In the genomic region with DNA sequence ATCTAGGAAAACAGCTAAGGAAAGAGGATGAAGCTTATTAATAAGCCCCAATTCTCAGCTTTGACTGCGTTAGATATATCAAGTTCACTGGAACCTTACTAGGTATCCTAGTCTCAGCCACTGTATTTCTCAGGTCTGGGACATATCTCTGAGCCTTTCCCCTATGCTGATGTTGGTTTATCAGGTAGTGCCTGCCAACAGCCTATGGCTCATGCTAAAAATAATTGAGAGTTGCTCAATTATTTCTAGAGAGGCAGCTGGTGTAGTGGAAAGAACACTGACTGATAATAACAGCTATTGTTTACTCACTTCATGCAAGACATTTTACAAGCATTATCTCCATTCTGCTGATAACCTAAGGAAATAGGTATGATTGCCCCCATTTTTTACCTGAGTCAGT, we compare ENCODE assay signal across 25 cellular contexts.
"Had no signal": no experiment of that assay in that cellular context is flagged by ENCODE, and none has a peak within 500 bp of the region (broad histone marks: within the 10 kb centered on the region; RNA-seq: fewer than 3 reads in every experiment).

No MANE protein-coding gene starts in this region.

- H3K36me3 ChIP-seq: brain microvascular endothelial cell, cardiac muscle cell, SJSA1 had no signal

- H3K9me3 ChIP-seq: SJSA1 had no signal

- H3K4me3 ChIP-seq: cardiac muscle cell, SJSA1 had no signal

- H3K27me3 ChIP-seq: brain microvascular endothelial cell, cardiac muscle cell, SJSA1 had no signal

- H3K27ac ChIP-seq: brain microvascular endothelial cell, cardiac muscle cell, SJSA1 had no signal

- DNase-seq: activated CD4-positive, alpha-beta T cell treated with anti-CD3 and anti-CD28 coated beads for 4 hours; activated CD8-positive, alpha-beta memory T cell treated with anti-CD3 and anti-CD28 coated beads, Interleukin-2, amount 50 U/mL, for 4 hours; activated CD8-positive, alpha-beta T cell treated with anti-CD3 and anti-CD28 coated beads for 36 hours; activated gamma-delta T cell treated with Interleukin-2 at 50 U/mL for 16 hours; activated naive CD4-positive, alpha-beta T cell treated with anti-CD3 and anti-CD28 coated beads, Interleukin-2, amount 10 ng/mL, durations not matched to agents 7 days and 5 days; activated naive CD8-positive, alpha-beta T cell treated with anti-CD3 and anti-CD28 coated beads for 36 hours; activated T-cell treated with anti-CD3 and anti-CD28 coated beads, Interleukin-2, amount 50 U/mL, for 72 hours; brain microvascular endothelial cell; KG1; NCI-H1048; NCI-H1436; NCI-H187 treated with DMSO at 0.1 percent for 48 hours; NCI-H2171; NCI-H226; NCI-H526; NCI-H774; NK-92 treated with Interleukin-12 subunit alpha and Interleukin-12 subunit beta, amount 100 ng/mL, for 24 hours; OCI-M1; RPMI8226; SHP77 had no signal

- H3K4me1 ChIP-seq: SJSA1 had no signal

- ATAC-seq: activated CD4-positive, CD25-positive, alpha-beta regulatory T cell treated with anti-CD3 and anti-CD28 coated beads, Interleukin-2, amount 50 U/mL, for 24 hours; activated CD8-positive, alpha-beta T cell treated with anti-CD3 and anti-CD28 coated beads for 36 hours; activated T-cell treated with anti-CD3 and anti-CD28 coated beads, Interleukin-2, amount 50 U/mL, for 72 hours; Panc1; SK-N-SH treated with all-trans-retinoic acid at 6 μM for 48 hours had no signal
